In the genomic region with DNA sequence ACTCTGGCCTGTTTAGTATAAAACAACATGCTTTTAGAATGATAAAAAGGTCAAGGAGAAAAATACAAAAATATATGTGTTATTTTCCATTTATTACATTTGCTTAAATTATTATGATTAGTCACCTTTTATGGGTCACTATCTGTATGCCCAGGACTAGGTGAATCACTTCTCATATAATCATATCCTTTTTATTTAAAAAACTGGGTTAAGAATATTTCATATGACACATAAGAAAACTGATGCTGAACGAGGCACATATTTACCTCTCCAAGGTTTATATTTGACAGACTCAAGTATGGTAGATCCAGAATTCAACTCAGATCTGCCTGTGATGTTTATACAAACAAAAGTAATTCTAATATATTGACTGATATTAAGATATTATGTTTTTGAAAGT, we compare ENCODE assay signal across 26 cellular contexts.
"Had no signal": no experiment of that assay in that cellular context is flagged by ENCODE, and none has a peak within 500 bp of the region (broad histone marks: within the 10 kb centered on the region; RNA-seq: fewer than 3 reads in every experiment).

No MANE protein-coding gene starts in this region.

- H3K4me1 ChIP-seq: stomach, suprapubic skin, testis, thyroid gland, tibial artery, tibial nerve, transverse colon, upper lobe of left lung, upper lobe of right lung, uterus, vagina had no signal

- H3K27me3 ChIP-seq: stomach, suprapubic skin, testis, thyroid gland, tibial artery, tibial nerve, transverse colon, upper lobe of left lung, upper lobe of right lung, uterus, vagina had no signal

- H3K9me3 ChIP-seq: suprapubic skin, testis, thoracic aorta, thyroid gland, tibial artery, tibial nerve, transverse colon, upper lobe of left lung, upper lobe of right lung, uterus, vagina had no signal

- H3K27ac ChIP-seq: stomach, suprapubic skin, testis, thoracic aorta, thyroid gland, tibial artery, tibial nerve, transverse colon, upper lobe of left lung, upper lobe of right lung, uterus, vagina had no signal

- DNase-seq: stimulated activated CD4-positive, alpha-beta T cell treated with anti-CD3 and anti-CD28 coated beads, Interleukin-2, amount 100 ng/mL, for 48 hours; stimulated activated CD4-positive, alpha-beta T cell treated with anti-CD3 and anti-CD28 coated beads, Interleukin-4, amount 100 ng/mL, for 1 hour; stimulated activated CD4-positive, alpha-beta T cell treated with anti-CD3 and anti-CD28 coated beads, Interleukin-4, amount 100 ng/mL, for 24 hours; stimulated activated CD4-positive, alpha-beta T cell treated with anti-CD3 and anti-CD28 coated beads, Interleukin-4, amount 100 ng/mL, for 4 hours; stimulated activated CD8-positive, alpha-beta memory T cell treated with anti-CD3 and anti-CD28 coated beads, Interleukin-4, amount 100 ng/mL, for 48 hours; stimulated activated naive B cell treated with anti-CD40 and anti-IgM and Interleukin-4, amounts not matched to agents 10 μg/mL and 1 μg/mL and 100 μg/mL, for 72 hours; stimulated activated naive CD4-positive, alpha-beta T cell; stimulated activated naive CD4-positive, alpha-beta T cell treated with Interleukin-2 at 50 U/mL for 16 hours; stimulated activated naive CD8-positive, alpha-beta T cell treated with anti-CD3 and anti-CD28 coated beads, Interleukin-15, amount 100 ng/mL, for 72 hours; stimulated activated naive CD8-positive, alpha-beta T cell treated with anti-CD3 and anti-CD28 coated beads, Interleukin-15, Interleukin-2, amounts not matched to agents 100 U/mL and 50 U/mL, for 24 hours; stomach; substantia nigra; testis; thyroid gland; tibial artery; transverse colon; trophoblast cell; upper lobe of left lung; upper lobe of right lung; uterus had no signal

- ATAC-seq: stimulated activated effector memory CD8-positive, alpha-beta T cell treated with anti-CD3 and anti-CD28 coated beads, Interleukin-12 subunit alpha, Interleukin-12 subunit beta, amount 100 ng/mL, for 72 hours; stimulated activated memory B cell treated with anti-CD40 and anti-IgM and Interleukin-4, amounts not matched to agents 10 μg/mL and 1 μg/mL and 100 μg/mL, for 72 hours; stimulated activated naive B cell treated with anti-CD40 and anti-IgM and Interleukin-4, amounts not matched to agents 10 μg/mL and 1 μg/mL and 100 μg/mL, for 72 hours; stimulated activated naive CD8-positive, alpha-beta T cell treated with anti-CD3 and anti-CD28 coated beads, Interleukin-15, amount 100 ng/mL, for 72 hours; stimulated activated naive CD8-positive, alpha-beta T cell treated with anti-CD3 and anti-CD28 coated beads, Interleukin-15, Interleukin-2, amounts not matched to agents 100 U/mL and 50 U/mL, for 24 hours; upper lobe of right lung had no signal

- H3K36me3 ChIP-seq: stomach, suprapubic skin, thoracic aorta, thyroid gland, tibial artery, tibial nerve, transverse colon, upper lobe of left lung, upper lobe of right lung, uterus, vagina had no signal

- H3K4me3 ChIP-seq: stomach, suprapubic skin, testis, thoracic aorta, thyroid gland, tibial artery, tibial nerve, transverse colon, upper lobe of left lung, upper lobe of right lung, uterus, vagina had no signal
